Comparison of ENCODE assay signal across 1 cellular context in genomic region chr9:4792572-4793411, GRCh38.
TF ChIP-seq lines count a peak whose summit lies in the region.

TSS of gene RCL1 (plus strand) at chr9:4792944. CDS start at chr9:4793092, 148 bp downstream.

TF ChIP-seq in HepG2, 621 proteins besides CTCF, POLR2A, EP300 and RAD21 (continued from another document and continues in another):
- no peak; the same call in 1 of the 2 replicates for TF ChIP-seq IKZF5 (CRISPR knock-in tag; IDR thresholded peaks at IDR 0.05)
- peak; percentile 42; the same call in 1 of the 2 replicates for TF ChIP-seq ERF (CRISPR knock-in tag; IDR thresholded peaks at IDR 0.05)
- 0 out of 2 replicates have a peak, but pooled peaks have one; percentile 24 for TF ChIP-seq ATF5 (CRISPR knock-in tag; IDR thresholded peaks at IDR 0.05; ENCODE audit: low read depth)
- 0 out of 2 replicates have a peak, but pooled peaks have one; percentile 44 for TF ChIP-seq HOXA9 (CRISPR knock-in tag; IDR thresholded peaks at IDR 0.05; ENCODE audit: borderline replicate concordance)
- TF ChIP-seq SETDB1 (CRISPR knock-in tag; IDR thresholded peaks at IDR 0.05; ENCODE audit: borderline replicate concordance), result no peak
- TF ChIP-seq SAP130 (CRISPR knock-in tag; IDR thresholded peaks at IDR 0.05; ENCODE audit: low read depth), result peak; percentile 94
- TF ChIP-seq ZGPAT (CRISPR knock-in tag; IDR thresholded peaks at IDR 0.05), result no peak
- peak; percentile 78; the same call in 1 of the 2 replicates for TF ChIP-seq NFKB2 (CRISPR knock-in tag; IDR thresholded peaks at IDR 0.05; ENCODE audit: borderline replicate concordance)
- peak; percentile 84; the same call in 1 of the 2 replicates for TF ChIP-seq ZNF704 (CRISPR knock-in tag; IDR thresholded peaks at IDR 0.05; ENCODE audit: borderline replicate concordance)
- peak; percentile 36; the same call in 1 of the 2 replicates for TF ChIP-seq LBX2 (CRISPR knock-in tag; IDR thresholded peaks at IDR 0.05; ENCODE audit: borderline replicate concordance)
- no peak for TF ChIP-seq MAFK (conservative IDR thresholded peaks at IDR 0.05 in 1 of 2, IDR thresholded peaks at IDR 0.05 in 1 of 2; ENCODE audit: low read length in 2 of 2)
- TF ChIP-seq SP140L (CRISPR knock-in tag; IDR thresholded peaks at IDR 0.05; ENCODE audit: borderline replicate concordance), result no peak
- TF ChIP-seq ETV6 (CRISPR knock-in tag; conservative IDR thresholded peaks at IDR 0.05), result no peak
- no peak for TF ChIP-seq ZFP41 (CRISPR knock-in tag; IDR thresholded peaks at IDR 0.05; ENCODE audit: borderline replicate concordance)
- no peak; the same call in 1 of the 2 replicates for TF ChIP-seq ZNF768 (CRISPR knock-in tag; IDR thresholded peaks at IDR 0.05)
- peak; percentile 45; the same call in 1 of the 2 replicates for TF ChIP-seq NCOR1 (IDR thresholded peaks at IDR 0.05; ENCODE audit: borderline replicate concordance, low read length)
- TF ChIP-seq FIP1L1 (IDR thresholded peaks at IDR 0.05; ENCODE audit: borderline replicate concordance, insufficient read depth, low read depth, low read length), result no peak
- peak; percentile 90 for TF ChIP-seq NFYB (CRISPR knock-in tag; IDR thresholded peaks at IDR 0.05)
- TF ChIP-seq ZNF710 (CRISPR knock-in tag; IDR thresholded peaks at IDR 0.05; ENCODE audit: borderline replicate concordance), result no peak
- no peak for TF ChIP-seq RAD51 (IDR thresholded peaks at IDR 0.05; ENCODE audit: borderline replicate concordance)
- peak; percentile 93 for TF ChIP-seq ZNF451 (CRISPR knock-in tag; IDR thresholded peaks at IDR 0.05)
- TF ChIP-seq BCL6 (CRISPR knock-in tag; IDR thresholded peaks at IDR 0.05), result no peak
- no peak for TF ChIP-seq ZNF253 (CRISPR knock-in tag; IDR thresholded peaks at IDR 0.05; ENCODE audit: borderline replicate concordance)
- no peak for TF ChIP-seq NCOA5 (CRISPR knock-in tag; IDR thresholded peaks at IDR 0.05)
- no peak for TF ChIP-seq ZNF282 (IDR thresholded peaks at IDR 0.05; ENCODE audit: partially characterized antibody)
- peak; percentile 89; the same call in 1 of the 2 replicates for TF ChIP-seq ZNF749 (CRISPR knock-in tag; IDR thresholded peaks at IDR 0.05; ENCODE audit: borderline replicate concordance)
- no peak for TF ChIP-seq ARNT (IDR thresholded peaks at IDR 0.05)
- peak; percentile 62 for TF ChIP-seq TAF1 (CRISPR knock-in tag; IDR thresholded peaks at IDR 0.05)
- TF ChIP-seq ZKSCAN1 (IDR thresholded peaks at IDR 0.05; ENCODE audit: low read length), result no peak
- no peak for TF ChIP-seq ZFY (CRISPR knock-in tag; IDR thresholded peaks at IDR 0.05)
- peak; percentile 58; the same call in 1 of the 2 replicates for TF ChIP-seq DR1 (CRISPR knock-in tag; IDR thresholded peaks at IDR 0.05)
- TF ChIP-seq TSC22D2 (CRISPR knock-in tag; IDR thresholded peaks at IDR 0.05; ENCODE audit: borderline replicate concordance), result no peak
- TF ChIP-seq NONO (IDR thresholded peaks at IDR 0.05), result no peak
- peak; percentile 78; the same call in 1 of the 2 replicates for TF ChIP-seq NONO (CRISPR knock-in tag; conservative IDR thresholded peaks at IDR 0.05)
- no peak for TF ChIP-seq KIAA2018 (CRISPR knock-in tag; IDR thresholded peaks at IDR 0.05; ENCODE audit: borderline replicate concordance)
- TF ChIP-seq YEATS2 (CRISPR knock-in tag; IDR thresholded peaks at IDR 0.05; ENCODE audit: borderline replicate concordance), result no peak
- TF ChIP-seq ZUFSP (CRISPR knock-in tag; IDR thresholded peaks at IDR 0.05; ENCODE audit: borderline replicate concordance), result no peak
- 0 out of 2 replicates have a peak, but pooled peaks have one; percentile 18 for TF ChIP-seq ZNF503 (CRISPR knock-in tag; IDR thresholded peaks at IDR 0.05)
- peak; percentile 59; the same call in 1 of the 2 replicates for TF ChIP-seq RFX1 (IDR thresholded peaks at IDR 0.05)
- TF ChIP-seq TCF7 (IDR thresholded peaks at IDR 0.05; ENCODE audit: low read depth), result no peak
